1 cellular context compared by ENCODE assay signal in the genomic region with DNA sequence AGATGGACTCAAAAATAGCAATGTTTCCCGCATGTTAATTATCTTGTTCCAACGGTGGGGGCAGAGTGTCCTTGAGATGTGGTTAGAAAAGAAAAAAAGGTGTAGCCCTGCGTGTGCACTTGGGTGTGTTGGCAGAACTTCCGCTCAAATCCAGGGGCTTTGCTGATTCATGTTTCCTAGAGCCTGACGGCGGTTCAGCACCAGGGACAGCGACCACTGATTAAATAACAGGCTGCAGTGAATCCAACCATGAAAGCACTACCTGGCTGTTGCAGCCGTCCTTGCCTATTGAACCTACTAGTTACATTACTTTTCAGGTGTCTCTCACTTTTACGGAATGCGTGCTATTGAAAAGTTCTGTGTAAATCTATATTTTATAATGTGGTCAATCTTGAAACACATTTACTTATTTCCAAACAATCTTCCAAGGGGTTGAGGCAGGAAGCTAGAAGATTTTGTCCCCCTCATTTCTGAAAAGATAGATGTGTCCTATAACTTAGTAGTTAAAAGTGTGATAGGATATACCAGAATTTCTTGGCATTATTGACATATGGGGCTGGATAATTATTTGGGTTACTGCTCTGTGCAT.
A peak's percentile ranks its signal among the peaks of the same experiment; 100 is the strongest.
TF ChIP-seq lines count a peak whose summit lies in the region.

No MANE protein-coding gene starts in this region.

TF ChIP-seq in HepG2, 621 proteins besides CTCF, POLR2A, EP300 and RAD21 (continued from another document and continues in another):
- TF ChIP-seq, protein P1, sequence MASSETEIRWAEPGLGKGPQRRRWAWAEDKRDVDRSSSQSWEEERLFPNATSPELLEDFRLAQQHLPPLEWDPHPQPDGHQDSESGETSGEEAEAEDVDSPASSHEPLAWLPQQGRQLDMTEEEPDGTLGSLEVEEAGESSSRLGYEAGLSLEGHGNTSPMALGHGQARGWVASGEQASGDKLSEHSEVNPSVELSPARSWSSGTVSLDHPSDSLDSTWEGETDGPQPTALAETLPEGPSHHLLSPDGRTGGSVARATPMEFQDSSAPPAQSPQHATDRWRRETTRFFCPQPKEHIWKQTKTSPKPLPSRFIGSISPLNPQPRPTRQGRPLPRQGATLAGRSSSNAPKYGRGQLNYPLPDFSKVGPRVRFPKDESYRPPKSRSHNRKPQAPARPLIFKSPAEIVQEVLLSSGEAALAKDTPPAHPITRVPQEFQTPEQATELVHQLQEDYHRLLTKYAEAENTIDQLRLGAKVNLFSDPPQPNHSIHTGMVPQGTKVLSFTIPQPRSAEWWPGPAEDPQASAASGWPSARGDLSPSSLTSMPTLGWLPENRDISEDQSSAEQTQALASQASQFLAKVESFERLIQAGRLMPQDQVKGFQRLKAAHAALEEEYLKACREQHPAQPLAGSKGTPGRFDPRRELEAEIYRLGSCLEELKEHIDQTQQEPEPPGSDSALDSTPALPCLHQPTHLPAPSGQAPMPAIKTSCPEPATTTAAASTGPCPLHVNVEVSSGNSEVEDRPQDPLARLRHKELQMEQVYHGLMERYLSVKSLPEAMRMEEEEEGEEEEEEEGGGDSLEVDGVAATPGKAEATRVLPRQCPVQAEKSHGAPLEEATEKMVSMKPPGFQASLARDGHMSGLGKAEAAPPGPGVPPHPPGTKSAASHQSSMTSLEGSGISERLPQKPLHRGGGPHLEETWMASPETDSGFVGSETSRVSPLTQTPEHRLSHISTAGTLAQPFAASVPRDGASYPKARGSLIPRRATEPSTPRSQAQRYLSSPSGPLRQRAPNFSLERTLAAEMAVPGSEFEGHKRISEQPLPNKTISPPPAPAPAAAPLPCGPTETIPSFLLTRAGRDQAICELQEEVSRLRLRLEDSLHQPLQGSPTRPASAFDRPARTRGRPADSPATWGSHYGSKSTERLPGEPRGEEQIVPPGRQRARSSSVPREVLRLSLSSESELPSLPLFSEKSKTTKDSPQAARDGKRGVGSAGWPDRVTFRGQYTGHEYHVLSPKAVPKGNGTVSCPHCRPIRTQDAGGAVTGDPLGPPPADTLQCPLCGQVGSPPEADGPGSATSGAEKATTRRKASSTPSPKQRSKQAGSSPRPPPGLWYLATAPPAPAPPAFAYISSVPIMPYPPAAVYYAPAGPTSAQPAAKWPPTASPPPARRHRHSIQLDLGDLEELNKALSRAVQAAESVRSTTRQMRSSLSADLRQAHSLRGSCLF (CRISPR knock-in tag; IDR thresholded peaks at IDR 0.05; ENCODE audit: borderline replicate concordance) = peak; percentile 91
- TF ChIP-seq, protein P2, sequence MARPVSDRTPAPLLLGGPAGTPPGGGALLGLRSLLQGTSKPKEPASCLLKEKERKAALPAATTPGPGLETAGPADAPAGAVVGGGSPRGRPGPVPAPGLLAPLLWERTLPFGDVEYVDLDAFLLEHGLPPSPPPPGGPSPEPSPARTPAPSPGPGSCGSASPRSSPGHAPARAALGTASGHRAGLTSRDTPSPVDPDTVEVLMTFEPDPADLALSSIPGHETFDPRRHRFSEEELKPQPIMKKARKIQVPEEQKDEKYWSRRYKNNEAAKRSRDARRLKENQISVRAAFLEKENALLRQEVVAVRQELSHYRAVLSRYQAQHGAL (CRISPR knock-in tag; IDR thresholded peaks at IDR 0.05; ENCODE audit: not compliant biosample characterization) = peak; percentile 72
- TF ChIP-seq ZFY (CRISPR knock-in tag; IDR thresholded peaks at IDR 0.05) (peak; percentile 25; the same call in 1 of the 2 replicates), CHCHD3 (CRISPR knock-in tag; IDR thresholded peaks at IDR 0.05) (no peak), ZFP36L2 (CRISPR knock-in tag; IDR thresholded peaks at IDR 0.05) (peak; percentile 88; the same call in 1 of the 2 replicates), ZSCAN30 (CRISPR knock-in tag; IDR thresholded peaks at IDR 0.05) (no peak), MEIS2 (CRISPR knock-in tag; IDR thresholded peaks at IDR 0.05) (peak; percentile 61; the same call in 1 of the 2 replicates), MED8 (CRISPR knock-in tag; IDR thresholded peaks at IDR 0.05; ENCODE audit: insufficient replicate concordance) (no peak), ZNF501 (CRISPR knock-in tag; IDR thresholded peaks at IDR 0.05) (0 out of 2 replicates have a peak, but pooled peaks have one; percentile 38), MED1 (CRISPR knock-in tag; IDR thresholded peaks at IDR 0.05) (peak; percentile 44), ZNF431 (CRISPR knock-in tag; IDR thresholded peaks at IDR 0.05; ENCODE audit: borderline replicate concordance, low read depth) (0 out of 2 replicates have a peak, but pooled peaks have one; percentile 31), IKZF1 (IDR thresholded peaks at IDR 0.05) (no peak), ZMYM3 (CRISPR knock-in tag; IDR thresholded peaks at IDR 0.05) (no peak), CCDC6 (CRISPR knock-in tag; IDR thresholded peaks at IDR 0.05) (peak; percentile 43; the same call in 1 of the 2 replicates), XBP1 (CRISPR knock-in tag; IDR thresholded peaks at IDR 0.05) (0 out of 2 replicates have a peak, but pooled peaks have one; percentile 86), SOX5 (CRISPR knock-in tag; IDR thresholded peaks at IDR 0.05; ENCODE audit: borderline replicate concordance) (peak; percentile 38; the same call in 1 of the 2 replicates), KMT2B (CRISPR knock-in tag; IDR thresholded peaks at IDR 0.05) (0 out of 2 replicates have a peak, but pooled peaks have one; percentile 32), NCOR1 (IDR thresholded peaks at IDR 0.05; ENCODE audit: borderline replicate concordance, low read length) (no peak), FOXP1 (IDR thresholded peaks at IDR 0.05) (no peak), FOXP1 (CRISPR knock-in tag; IDR thresholded peaks at IDR 0.05) (no peak), ZNF282 (IDR thresholded peaks at IDR 0.05; ENCODE audit: partially characterized antibody) (no peak), ZNF878 (CRISPR knock-in tag; IDR thresholded peaks at IDR 0.05) (peak; percentile 79; the same call in 1 of the 2 replicates), ZNF891 (CRISPR knock-in tag; IDR thresholded peaks at IDR 0.05) (peak; percentile 52; the same call in 1 of the 2 replicates), ISL2 (CRISPR knock-in tag; IDR thresholded peaks at IDR 0.05) (0 out of 2 replicates have a peak, but pooled peaks have one; percentile 28), ZNF777 (CRISPR knock-in tag; IDR thresholded peaks at IDR 0.05) (no peak), TP53 (CRISPR knock-in tag; conservative IDR thresholded peaks at IDR 0.05) (no peak), ZFAT (CRISPR knock-in tag; conservative IDR thresholded peaks at IDR 0.05) (0 out of 2 replicates have a peak, but pooled peaks have one; percentile 30), HHEX (CRISPR knock-in tag; IDR thresholded peaks at IDR 0.05) (no peak), MXD4 (CRISPR knock-in tag; IDR thresholded peaks at IDR 0.05) (0 out of 2 replicates have a peak, but pooled peaks have one; percentile 37), TSC22D2 (CRISPR knock-in tag; IDR thresholded peaks at IDR 0.05; ENCODE audit: borderline replicate concordance) (peak; percentile 86; the same call in 1 of the 2 replicates), HNRNPL (IDR thresholded peaks at IDR 0.05; ENCODE audit: low read depth, low read length) (no peak), WIZ (CRISPR knock-in tag; IDR thresholded peaks at IDR 0.05) (peak; percentile 96), HNRNPUL1 (IDR thresholded peaks at IDR 0.05; ENCODE audit: low read depth, low read length) (no peak), RARA (CRISPR knock-in tag; IDR thresholded peaks at IDR 0.05) (peak; percentile 62), FOSL2 (CRISPR knock-in tag; IDR thresholded peaks at IDR 0.05) (peak; percentile 55; the same call in 1 of the 2 replicates), KLF6 (CRISPR knock-in tag; IDR thresholded peaks at IDR 0.05) (peak; percentile 84), ZNF790 (CRISPR knock-in tag; IDR thresholded peaks at IDR 0.05; ENCODE audit: borderline replicate concordance) (peak; percentile 51; the same call in 1 of the 2 replicates), GATAD2A (CRISPR knock-in tag; IDR thresholded peaks at IDR 0.05) (0 out of 2 replicates have a peak, but pooled peaks have one; percentile 21), NR1H2 (CRISPR knock-in tag; IDR thresholded peaks at IDR 0.05; ENCODE audit: borderline replicate concordance, low read depth) (no peak), BRCA1 (CRISPR knock-in tag; IDR thresholded peaks at IDR 0.05) (0 out of 2 replicates have a peak, but pooled peaks have one; percentile 59)
- TF ChIP-seq, protein P3, sequence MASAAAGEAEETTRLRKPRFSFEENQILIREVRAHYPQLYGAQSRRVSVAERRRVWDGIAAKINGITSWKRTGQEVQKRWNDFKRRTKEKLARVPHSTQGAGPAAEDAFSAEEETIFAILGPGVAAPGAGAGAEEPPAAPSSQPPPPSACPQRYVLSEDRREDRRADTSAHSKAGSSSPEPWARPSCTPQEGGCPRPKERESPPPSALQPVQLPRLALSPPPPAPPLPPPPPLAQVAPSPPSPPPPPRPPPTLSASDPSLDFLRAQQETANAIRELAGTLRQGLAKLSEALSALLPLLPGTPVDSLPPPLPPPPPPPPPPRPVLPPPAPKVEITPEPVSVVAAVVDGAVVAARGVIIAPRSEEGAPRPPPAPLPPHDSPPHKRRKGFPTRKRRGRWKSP (CRISPR knock-in tag; IDR thresholded peaks at IDR 0.05) = 0 out of 2 replicates have a peak, but pooled peaks have one; percentile 32
- TF ChIP-seq, protein P4, sequence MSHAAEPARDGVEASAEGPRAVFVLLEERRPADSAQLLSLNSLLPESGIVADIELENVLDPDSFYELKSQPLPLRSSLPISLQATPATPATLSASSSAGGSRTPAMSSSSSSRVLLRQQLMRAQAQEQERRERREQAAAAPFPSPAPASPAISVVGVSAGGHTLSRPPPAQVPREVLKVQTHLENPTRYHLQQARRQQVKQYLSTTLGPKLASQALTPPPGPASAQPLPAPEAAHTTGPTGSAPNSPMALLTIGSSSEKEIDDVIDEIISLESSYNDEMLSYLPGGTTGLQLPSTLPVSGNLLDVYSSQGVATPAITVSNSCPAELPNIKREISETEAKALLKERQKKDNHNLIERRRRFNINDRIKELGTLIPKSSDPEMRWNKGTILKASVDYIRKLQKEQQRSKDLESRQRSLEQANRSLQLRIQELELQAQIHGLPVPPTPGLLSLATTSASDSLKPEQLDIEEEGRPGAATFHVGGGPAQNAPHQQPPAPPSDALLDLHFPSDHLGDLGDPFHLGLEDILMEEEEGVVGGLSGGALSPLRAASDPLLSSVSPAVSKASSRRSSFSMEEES (CRISPR knock-in tag; IDR thresholded peaks at IDR 0.05) = peak; percentile 71
- TF ChIP-seq, protein P5, sequence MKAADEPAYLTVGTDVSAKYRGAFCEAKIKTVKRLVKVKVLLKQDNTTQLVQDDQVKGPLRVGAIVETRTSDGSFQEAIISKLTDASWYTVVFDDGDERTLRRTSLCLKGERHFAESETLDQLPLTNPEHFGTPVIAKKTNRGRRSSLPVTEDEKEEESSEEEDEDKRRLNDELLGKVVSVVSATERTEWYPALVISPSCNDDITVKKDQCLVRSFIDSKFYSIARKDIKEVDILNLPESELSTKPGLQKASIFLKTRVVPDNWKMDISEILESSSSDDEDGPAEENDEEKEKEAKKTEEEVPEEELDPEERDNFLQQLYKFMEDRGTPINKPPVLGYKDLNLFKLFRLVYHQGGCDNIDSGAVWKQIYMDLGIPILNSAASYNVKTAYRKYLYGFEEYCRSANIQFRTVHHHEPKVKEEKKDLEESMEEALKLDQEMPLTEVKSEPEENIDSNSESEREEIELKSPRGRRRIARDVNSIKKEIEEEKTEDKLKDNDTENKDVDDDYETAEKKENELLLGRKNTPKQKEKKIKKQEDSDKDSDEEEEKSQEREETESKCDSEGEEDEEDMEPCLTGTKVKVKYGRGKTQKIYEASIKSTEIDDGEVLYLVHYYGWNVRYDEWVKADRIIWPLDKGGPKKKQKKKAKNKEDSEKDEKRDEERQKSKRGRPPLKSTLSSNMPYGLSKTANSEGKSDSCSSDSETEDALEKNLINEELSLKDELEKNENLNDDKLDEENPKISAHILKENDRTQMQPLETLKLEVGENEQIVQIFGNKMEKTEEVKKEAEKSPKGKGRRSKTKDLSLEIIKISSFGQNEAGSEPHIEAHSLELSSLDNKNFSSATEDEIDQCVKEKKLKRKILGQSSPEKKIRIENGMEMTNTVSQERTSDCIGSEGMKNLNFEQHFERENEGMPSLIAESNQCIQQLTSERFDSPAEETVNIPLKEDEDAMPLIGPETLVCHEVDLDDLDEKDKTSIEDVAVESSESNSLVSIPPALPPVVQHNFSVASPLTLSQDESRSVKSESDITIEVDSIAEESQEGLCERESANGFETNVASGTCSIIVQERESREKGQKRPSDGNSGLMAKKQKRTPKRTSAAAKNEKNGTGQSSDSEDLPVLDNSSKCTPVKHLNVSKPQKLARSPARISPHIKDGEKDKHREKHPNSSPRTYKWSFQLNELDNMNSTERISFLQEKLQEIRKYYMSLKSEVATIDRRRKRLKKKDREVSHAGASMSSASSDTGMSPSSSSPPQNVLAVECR (CRISPR knock-in tag; IDR thresholded peaks at IDR 0.05; ENCODE audit: borderline replicate concordance) = no peak
- TF ChIP-seq, protein P6, sequence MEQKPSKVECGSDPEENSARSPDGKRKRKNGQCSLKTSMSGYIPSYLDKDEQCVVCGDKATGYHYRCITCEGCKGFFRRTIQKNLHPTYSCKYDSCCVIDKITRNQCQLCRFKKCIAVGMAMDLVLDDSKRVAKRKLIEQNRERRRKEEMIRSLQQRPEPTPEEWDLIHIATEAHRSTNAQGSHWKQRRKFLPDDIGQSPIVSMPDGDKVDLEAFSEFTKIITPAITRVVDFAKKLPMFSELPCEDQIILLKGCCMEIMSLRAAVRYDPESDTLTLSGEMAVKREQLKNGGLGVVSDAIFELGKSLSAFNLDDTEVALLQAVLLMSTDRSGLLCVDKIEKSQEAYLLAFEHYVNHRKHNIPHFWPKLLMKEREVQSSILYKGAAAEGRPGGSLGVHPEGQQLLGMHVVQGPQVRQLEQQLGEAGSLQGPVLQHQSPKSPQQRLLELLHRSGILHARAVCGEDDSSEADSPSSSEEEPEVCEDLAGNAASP (CRISPR knock-in tag; IDR thresholded peaks at IDR 0.05; ENCODE audit: borderline replicate concordance) = peak; percentile 41; the same call in 1 of the 2 replicates
- TF ChIP-seq, protein P7, sequence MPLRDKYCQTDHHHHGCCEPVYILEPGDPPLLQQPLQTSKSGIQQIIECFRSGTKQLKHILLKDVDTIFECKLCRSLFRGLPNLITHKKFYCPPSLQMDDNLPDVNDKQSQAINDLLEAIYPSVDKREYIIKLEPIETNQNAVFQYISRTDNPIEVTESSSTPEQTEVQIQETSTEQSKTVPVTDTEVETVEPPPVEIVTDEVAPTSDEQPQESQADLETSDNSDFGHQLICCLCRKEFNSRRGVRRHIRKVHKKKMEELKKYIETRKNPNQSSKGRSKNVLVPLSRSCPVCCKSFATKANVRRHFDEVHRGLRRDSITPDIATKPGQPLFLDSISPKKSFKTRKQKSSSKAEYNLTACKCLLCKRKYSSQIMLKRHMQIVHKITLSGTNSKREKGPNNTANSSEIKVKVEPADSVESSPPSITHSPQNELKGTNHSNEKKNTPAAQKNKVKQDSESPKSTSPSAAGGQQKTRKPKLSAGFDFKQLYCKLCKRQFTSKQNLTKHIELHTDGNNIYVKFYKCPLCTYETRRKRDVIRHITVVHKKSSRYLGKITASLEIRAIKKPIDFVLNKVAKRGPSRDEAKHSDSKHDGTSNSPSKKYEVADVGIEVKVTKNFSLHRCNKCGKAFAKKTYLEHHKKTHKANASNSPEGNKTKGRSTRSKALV (CRISPR knock-in tag; IDR thresholded peaks at IDR 0.05) = 0 out of 2 replicates have a peak, but pooled peaks have one; percentile 44
